23 cellular contexts compared by ENCODE assay signal in the genomic region with DNA sequence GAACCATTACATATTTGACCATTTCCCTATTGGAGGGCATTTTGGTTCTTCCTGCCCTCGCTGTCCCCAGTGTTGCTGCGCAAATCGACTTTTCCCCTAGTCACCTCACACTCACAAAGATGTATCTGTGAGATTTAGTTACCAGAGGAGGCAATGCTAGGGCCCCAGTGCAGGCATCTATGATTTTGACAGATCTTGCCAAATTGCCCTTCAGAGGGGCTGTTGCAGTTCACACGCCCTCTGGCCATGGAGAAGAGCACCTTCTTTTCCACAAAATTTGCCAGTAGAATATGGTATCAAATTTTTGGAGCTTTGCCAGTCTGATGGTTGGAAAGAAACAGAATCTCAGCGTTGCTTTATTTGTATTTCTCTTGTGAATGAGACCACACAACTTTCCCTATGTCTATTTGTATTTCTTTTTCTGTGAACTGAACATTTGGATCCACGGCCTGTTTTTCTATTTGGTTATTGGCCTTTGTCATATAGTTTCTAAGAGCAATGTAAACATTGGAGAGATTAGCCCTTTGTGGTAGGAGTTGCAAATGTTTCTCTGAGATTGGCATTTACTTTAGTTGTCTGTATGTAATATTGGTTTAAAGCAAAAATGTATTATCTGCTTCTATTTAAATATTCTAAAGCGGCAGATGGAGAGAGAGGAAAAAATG.
DNase-seq lines count a peak whose midpoint lies in the region; FAIRE-seq and TF ChIP-seq lines count a peak whose summit lies in the region.
"Had no signal": no experiment of that assay in that cellular context is flagged by ENCODE, and none has a peak within 500 bp of the region (broad histone marks: within the 10 kb centered on the region; RNA-seq: fewer than 3 reads in every experiment).

No MANE protein-coding gene starts in this region.

- H3K79me2 ChIP-seq in astrocyte (ENCODE audit: insufficient read depth, low read length): no peaks in the 10 kb centered on the region

- peaks cover 57% of the 10 kb centered on the region for H4K20me1 ChIP-seq in astrocyte (ENCODE audit: insufficient read depth, low read length)

- H3K9ac ChIP-seq in astrocyte (ENCODE audit: low read length): no peak overlapping the region

- WGBS in prostate gland: 66% methylated on average over 7 of the region's 7 CpGs

- DNase-seq in NCI-H2029 treated with DMSO at 0.1 percent for 48 hours (lab: John Stamatoyannopoulos, UW) (peak; percentile 9), NCI-H2029 (lab: John Stamatoyannopoulos, UW) (no peak), NCI-H1694 (lab: John Stamatoyannopoulos, UW) (peak; percentile 5), astrocyte (ENCODE audit: low read depth) (no peak), prostate gland (ENCODE audit: low spot score) (no peak), midbrain (lab: John Stamatoyannopoulos, UW) (no peak), DMS114 treated with DMSO at 0.1 percent for 48 hours (lab: John Stamatoyannopoulos, UW; ENCODE audit: unreplicated experiment) (no peak), cerebellar nuclear complex (lab: John Stamatoyannopoulos, UW) (no peak)
- DNase-seq: activated CD4-positive, alpha-beta T cell treated with anti-CD3 and anti-CD28 coated beads, Interleukin-2, amount 10 ng/mL, durations not matched to agents 24 days and 14 days; activated naive CD4-positive, alpha-beta T cell treated with anti-CD3 and anti-CD28 coated beads, Interleukin-2, amount 10 ng/mL, durations not matched to agents 7 days and 5 days; activated T-cell treated with anti-CD3 and anti-CD28 coated beads, Interleukin-2, amount 50 U/mL, for 72 hours; amygdala; dermis blood vessel endothelial cell; H7; left cardiac atrium; NCI-H1436 treated with DMSO at 0.1 percent for 48 hours; stimulated activated CD4-positive, alpha-beta T cell treated with anti-CD3 and anti-CD28 coated beads, Interleukin-4, amount 100 ng/mL, for 24 hours; stimulated activated naive CD8-positive, alpha-beta T cell treated with anti-CD3 and anti-CD28 coated beads, Interleukin-15, Interleukin-2, amounts not matched to agents 100 U/mL and 50 U/mL, for 24 hours; T-helper 17 cell; transverse colon had no signal

- H3K36me3 ChIP-seq in astrocyte (ENCODE audit: insufficient read depth, low read length): peaks cover 88% of the 10 kb centered on the region
- H3K36me3 ChIP-seq in prostate gland: peaks cover 0 to 12% of the 10 kb centered on the region in 2 donors
- H3K36me3 ChIP-seq: cardiac muscle cell had no signal

- peaks cover 53% of the 10 kb centered on the region for H3K36me3 Mint-ChIP-seq in astrocyte (ENCODE audit: low read depth, unreplicated experiment)

- H3K27ac ChIP-seq in astrocyte (ENCODE audit: low read depth, low read length) (no peak overlapping the region), prostate gland (peak overlapping the region; percentile 38 to 88)
- H3K27ac ChIP-seq: cardiac muscle cell, transverse colon had no signal

- FAIRE-seq in astrocyte (lab: Jason Lieb, UNC): no peak
- FAIRE-seq: A204.1 had no signal

- no peaks in the 10 kb centered on the region for H3K4me1 ChIP-seq in astrocyte (ENCODE audit: insufficient read depth, low read length)
- H3K4me1 ChIP-seq in prostate gland (replicated peaks): peaks cover under 1% of the 10 kb centered on the region
- H3K4me1 ChIP-seq: transverse colon had no signal

- peaks cover 2% of the 10 kb centered on the region for H3K4me1 Mint-ChIP-seq in astrocyte (ENCODE audit: low read depth, unreplicated experiment)
- H3K4me1 Mint-ChIP-seq: activated CD4-positive, alpha-beta T cell treated with anti-CD3 and anti-CD28 coated beads, Interleukin-2, amount 10 ng/mL, durations not matched to agents 24 days and 14 days; activated naive CD4-positive, alpha-beta T cell treated with anti-CD3 and anti-CD28 coated beads, Interleukin-2, amount 10 ng/mL, durations not matched to agents 7 days and 5 days; T-helper 17 cell had no signal

- H3K27me3 ChIP-seq in astrocyte (ENCODE audit: insufficient read depth, low read length): no peaks in the 10 kb centered on the region
- H3K27me3 ChIP-seq in prostate gland (replicated peaks; ENCODE audit: insufficient read depth): no peaks in the 10 kb centered on the region
- H3K27me3 ChIP-seq: cardiac muscle cell, transverse colon had no signal

- no peak overlapping the region for H3K4me2 ChIP-seq in astrocyte (ENCODE audit: low read length)

- H3K9me3 ChIP-seq in astrocyte (ENCODE audit: insufficient read depth, low read depth, low read length) (no peaks in the 10 kb centered on the region), prostate gland (no peaks in the 10 kb centered on the region)
- H3K9me3 ChIP-seq: transverse colon had no signal

- no peaks in the 10 kb centered on the region for H3K9me3 Mint-ChIP-seq in astrocyte (ENCODE audit: unreplicated experiment)
- H3K9me3 Mint-ChIP-seq: activated CD4-positive, alpha-beta T cell treated with anti-CD3 and anti-CD28 coated beads, Interleukin-2, amount 10 ng/mL, durations not matched to agents 24 days and 14 days; activated naive CD4-positive, alpha-beta T cell treated with anti-CD3 and anti-CD28 coated beads, Interleukin-2, amount 10 ng/mL, durations not matched to agents 7 days and 5 days; activated T-cell treated with anti-CD3 and anti-CD28 coated beads, Interleukin-2, amount 50 U/mL, for 72 hours had no signal

- intact Hi-C loops in prostate gland (cut with DNase I): no loop called here

- no peak overlapping the region for H3K4me3 ChIP-seq in astrocyte (ENCODE audit: insufficient read depth, low read depth, low read length)
- no peak overlapping the region for H3K4me3 ChIP-seq in prostate gland
- H3K4me3 ChIP-seq: cardiac muscle cell, transverse colon had no signal

- H3K27me3 Mint-ChIP-seq in astrocyte (ENCODE audit: low read depth, unreplicated experiment): no peaks in the 10 kb centered on the region
- H3K27me3 Mint-ChIP-seq: activated CD4-positive, alpha-beta T cell treated with anti-CD3 and anti-CD28 coated beads, Interleukin-2, amount 10 ng/mL, durations not matched to agents 24 days and 14 days; activated naive CD4-positive, alpha-beta T cell treated with anti-CD3 and anti-CD28 coated beads, Interleukin-2, amount 10 ng/mL, durations not matched to agents 7 days and 5 days; IgD-negative memory B cell; T-helper 17 cell had no signal

- TF ChIP-seq POLR2A in prostate gland (IDR thresholded peaks at IDR 0.05): no peak

- H3K4me3 Mint-ChIP-seq in astrocyte (ENCODE audit: unreplicated experiment): no peak overlapping the region
- H3K4me3 Mint-ChIP-seq: activated CD4-positive, alpha-beta T cell treated with anti-CD3 and anti-CD28 coated beads, Interleukin-2, amount 10 ng/mL, durations not matched to agents 24 days and 14 days; activated naive CD4-positive, alpha-beta T cell treated with anti-CD3 and anti-CD28 coated beads, Interleukin-2, amount 10 ng/mL, durations not matched to agents 7 days and 5 days; activated T-cell treated with anti-CD3 and anti-CD28 coated beads, Interleukin-2, amount 50 U/mL, for 72 hours; IgD-negative memory B cell; T-helper 17 cell had no signal

- H3K27ac Mint-ChIP-seq in astrocyte (ENCODE audit: unreplicated experiment): peak overlapping the region; percentile 2
- H3K27ac Mint-ChIP-seq: activated CD4-positive, alpha-beta T cell treated with anti-CD3 and anti-CD28 coated beads, Interleukin-2, amount 10 ng/mL, durations not matched to agents 24 days and 14 days; activated naive CD4-positive, alpha-beta T cell treated with anti-CD3 and anti-CD28 coated beads, Interleukin-2, amount 10 ng/mL, durations not matched to agents 7 days and 5 days; activated T-cell treated with anti-CD3 and anti-CD28 coated beads, Interleukin-2, amount 50 U/mL, for 72 hours; T-helper 17 cell had no signal

- H2AFZ ChIP-seq in astrocyte (ENCODE audit: low read depth, low read length): no peak overlapping the region

- no peak for TF ChIP-seq CTCF in astrocyte (IDR thresholded peaks at IDR 0.05; ENCODE audit: insufficient read depth, low read depth, low read length)
- no peak for TF ChIP-seq CTCF in prostate gland (IDR thresholded peaks at IDR 0.05)

Comparison
In these comparisons a context has a peak if more than half of its experiments do, and no peak if none do; other contexts are left out.
1. DNase-seq: peak in NCI-H2029 treated with DMSO at 0.1 percent for 48 hours (single experiment) and NCI-H1694 (single experiment); none in NCI-H2029 (single experiment), astrocyte (single experiment), prostate gland (single experiment), midbrain (single experiment), DMS114 treated with DMSO at 0.1 percent for 48 hours (single experiment) and cerebellar nuclear complex (0 of 2).